8 cellular contexts compared by ENCODE assay signal in the genomic region with DNA sequence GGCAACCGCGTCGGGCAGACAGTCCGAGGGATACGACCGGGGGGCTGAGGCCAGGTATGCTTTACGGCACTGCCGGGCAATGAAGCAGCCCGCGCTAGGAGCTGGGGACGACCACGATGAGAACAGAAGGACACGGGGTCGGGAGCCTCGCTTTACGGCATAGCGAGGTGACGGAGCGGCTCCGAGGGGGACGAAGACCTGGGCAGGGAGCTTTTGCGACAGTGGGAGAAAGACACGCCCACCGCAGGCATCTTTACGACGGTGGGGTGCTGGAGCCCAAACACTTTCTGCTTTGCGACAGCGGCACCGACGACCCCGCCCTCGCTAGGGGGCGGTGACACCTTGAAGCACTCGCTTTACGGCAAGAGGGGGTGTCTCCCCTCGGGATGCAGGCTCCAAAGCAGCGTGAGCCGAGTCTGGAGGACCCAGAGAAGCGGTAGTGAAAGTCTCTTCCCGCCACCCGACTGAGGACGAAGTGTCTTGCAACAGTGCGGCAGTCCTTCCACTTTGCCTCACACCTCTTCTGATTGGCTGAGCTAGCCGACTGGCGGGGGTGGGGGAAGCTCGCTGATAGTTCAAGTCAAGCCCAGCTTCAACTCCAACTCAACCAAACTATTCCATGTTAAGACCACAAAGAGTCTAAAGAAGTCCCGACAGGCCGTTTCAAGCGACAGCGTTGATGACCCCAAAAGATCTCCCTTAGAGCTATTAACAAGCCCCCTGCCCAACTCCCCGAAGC. TPM values are rescaled to one million over a fixed set of nuclear protein-coding genes. Genes with fewer than 3 reads are reported as not detected.
DNase-seq lines count a peak whose midpoint lies in the region; ATAC-seq and TF ChIP-seq lines count a peak whose summit lies in the region.

No MANE protein-coding gene starts in this region.

- H3K27me3 Mint-ChIP-seq in IgD-negative memory B cell: no peaks in the 10 kb centered on the region

- H3K4me3 Mint-ChIP-seq in IgD-negative memory B cell: peak overlapping the region; percentile 95 to 99 (median 98)

- no peaks in the 10 kb centered on the region for H3K9me3 Mint-ChIP-seq in IgD-negative memory B cell

- ATAC-seq in GM21528 (IDR thresholded peaks at IDR 0.05; ENCODE audit: low FRiP score, unreplicated experiment): peak; percentile 54

- no peak for TF ChIP-seq CTCF in epithelial cell of esophagus (IDR thresholded peaks at IDR 0.05; ENCODE audit: insufficient read depth, low read depth, low read length, missing control alignments)

- H3K4me3 ChIP-seq in epithelial cell of esophagus (ENCODE audit: low read length) (peak overlapping the region; percentile 91), mononuclear cell (ENCODE audit: low read length) (peak overlapping the region; percentile 84)

- no peaks in the 10 kb centered on the region for H3K9me3 ChIP-seq in mononuclear cell (ENCODE audit: low read depth, low read length)

- no peaks in the 10 kb centered on the region for H3K36me3 Mint-ChIP-seq in IgD-negative memory B cell

- H3K27me3 ChIP-seq in mononuclear cell (ENCODE audit: insufficient read depth, low read length): no peaks in the 10 kb centered on the region

- DNase-seq in DMS 273 treated with DMSO at 0.1 percent for 48 hours (lab: John Stamatoyannopoulos, UW) (peak; percentile 90), OCI-M1 (lab: John Stamatoyannopoulos, UW) (peak; percentile 99), activated T-cell treated with anti-CD3 and anti-CD28 coated beads for 48 hours (ENCODE audit: low read depth) (peak; percentile 93), epithelial cell of esophagus (ENCODE audit: low read depth) (peak; percentile 99)
- peak; percentile 94 for DNase-seq in stimulated activated CD8-positive, alpha-beta memory T cell treated with anti-CD3 and anti-CD28 coated beads, Interleukin-2, amount 100 ng/mL, for 48 hours (ENCODE audit: low read depth in 2 of 2)

- peak overlapping the region; percentile 98 to 99 (median 99) for H3K27ac Mint-ChIP-seq in IgD-negative memory B cell

- H3K4me1 ChIP-seq in mononuclear cell (ENCODE audit: insufficient read depth, low read length): peaks cover 48% of the 10 kb centered on the region

- peaks cover 25 to 31% (median 29%) of the 10 kb centered on the region in 3 donors for H3K4me1 Mint-ChIP-seq in IgD-negative memory B cell

RNA-seq across cellular contexts. Expression of a gene that starts 0.4 kb away (rescaled TPM):
- polyA plus RNA-seq in IgD-negative memory B cell: 1.7 TPM
- total RNA-seq in mononuclear cell: 4.8 TPM

RNA-seq across cellular contexts. Expression of a gene that starts 6.8 kb away (rescaled TPM):
- 251 TPM for polyA plus RNA-seq in IgD-negative memory B cell
- total RNA-seq in mononuclear cell: 107 TPM

RNA-seq across cellular contexts. Expression of a gene that starts 14.4 kb away (rescaled TPM):
- 128 TPM for polyA plus RNA-seq in IgD-negative memory B cell
- 65.9 TPM for total RNA-seq in mononuclear cell

RNA-seq across cellular contexts. Expression of a gene that starts 22.1 kb away (rescaled TPM):
- 221 TPM for polyA plus RNA-seq in IgD-negative memory B cell
- 340 TPM for total RNA-seq in mononuclear cell

RNA-seq across cellular contexts. Expression of a gene that starts 22.4 kb away (rescaled TPM):
- polyA plus RNA-seq in IgD-negative memory B cell: 6.8 TPM
- total RNA-seq in mononuclear cell: 0.73 TPM

Comparison
In these comparisons a context has a peak if more than half of its experiments do, and no peak if none do; other contexts are left out.
1. Peak in every context shown above with its lines: DNase-seq, ATAC-seq and H3K4me3 ChIP-seq.